ENCODE assay signal across 1 cellular context in genomic region chr4:137541866-137542648, GRCh38.
TF ChIP-seq lines count a peak whose summit lies in the region.

No MANE protein-coding gene starts in this region.

TF ChIP-seq in IMR-90, 13 proteins besides CTCF, POLR2A, EP300 and RAD21:
- TF ChIP-seq SMC3 (IDR thresholded peaks at IDR 0.05; ENCODE audit: low read depth, low read length) (no peak), NFE2L2 (IDR thresholded peaks at IDR 0.05; ENCODE audit: low read depth, low read length) (no peak), CHD1 (IDR thresholded peaks at IDR 0.05; ENCODE audit: low read depth, low read length) (no peak), MAZ (IDR thresholded peaks at IDR 0.05; ENCODE audit: borderline replicate concordance, low read depth, low read length) (no peak), MAFK (IDR thresholded peaks at IDR 0.05; ENCODE audit: low read depth, low read length) (no peak)
TF ChIP-seq in IMR-90: peak in this region for 0.
